Comparison of ENCODE assay signal across 8 cellular contexts in genomic region chr7:28020302-28020940, GRCh38.
DNase-seq lines count a peak whose midpoint lies in the region; ATAC-seq and TF ChIP-seq lines count a peak whose summit lies in the region.

No MANE protein-coding gene starts in this region.

- TF ChIP-seq EP300 in upper lobe of left lung (IDR thresholded peaks at IDR 0.05): no peak

- no peak overlapping the region for H3K4me3 ChIP-seq in muscle layer of colon (ENCODE audit: low read depth in 1 of 2, low read length in 2 of 2)
- H3K4me3 ChIP-seq in upper lobe of left lung: no peak overlapping the region

- no peak overlapping the region for H3K9ac ChIP-seq in muscle layer of colon (ENCODE audit: low read length)

- TF ChIP-seq POLR2A in erythroblast (IDR thresholded peaks at IDR 0.05; ENCODE audit: low read length) (no peak), upper lobe of left lung (IDR thresholded peaks at IDR 0.05) (no peak)

- DNase-seq in AG09319 (ENCODE audit: extremely low read depth, low read depth) (peak; percentile 54), GM13977 (ENCODE audit: low spot score) (peak; percentile 70), NCI-H345 (lab: John Stamatoyannopoulos, UW) (peak; percentile 71), erythroblast (lab: John Stamatoyannopoulos, UW) (peak; percentile 70 to 82), upper lobe of left lung (peak in 1 of 2 donors; percentile 47)
- DNase-seq in activated CD4-positive, alpha-beta T cell treated with anti-CD3 and anti-CD28 coated beads for 48 hours: peak; percentile 45

- in situ Hi-C loops in GM13977 (cut with MboI; ENCODE audit: low pct_unique_long_range_greater_than_20kb, low sequenced_read_pairs, unreplicated experiment): no loop called here

- ATAC-seq in HG03139 (IDR thresholded peaks at IDR 0.05; ENCODE audit: unreplicated experiment) (peak; percentile 75), upper lobe of left lung (ENCODE audit: low FRiP score in 2 of 2) (peak; percentile 83 to 92)

- no peaks in the 10 kb centered on the region for H3K27me3 ChIP-seq in muscle layer of colon (ENCODE audit: control insufficient read depth in 1 of 2, insufficient read depth in 2 of 2, low read length in 2 of 2)
- H3K27me3 ChIP-seq in upper lobe of left lung: no peaks in the 10 kb centered on the region

- H3K9me3 ChIP-seq in muscle layer of colon (ENCODE audit: low read length) (no peaks in the 10 kb centered on the region), upper lobe of left lung (no peaks in the 10 kb centered on the region)

- WGBS in upper lobe of left lung, 2 donors: 17 to 19% methylated on average over 12 of the region's 12 CpGs

- TF ChIP-seq CTCF in AG09319 (IDR thresholded peaks at IDR 0.05; ENCODE audit: low read depth, low read length) (peak; percentile 86), GM13977 (IDR thresholded peaks at IDR 0.05; ENCODE audit: extremely low read depth, insufficient read depth, missing control alignments) (peak; percentile 81), upper lobe of left lung (IDR thresholded peaks at IDR 0.05) (peak; percentile 60 to 89 (median 78))

- H3K27ac ChIP-seq in muscle layer of colon (ENCODE audit: low read depth, low read length) (peak overlapping the region; percentile 41), upper lobe of left lung (no peak overlapping the region)

- H3K36me3 ChIP-seq in muscle layer of colon (ENCODE audit: insufficient read depth, low read length) (no peaks in the 10 kb centered on the region), upper lobe of left lung (no peaks in the 10 kb centered on the region)

- H3K4me1 ChIP-seq in muscle layer of colon (ENCODE audit: insufficient read depth, low read length): peaks cover 79% of the 10 kb centered on the region
- H3K4me1 ChIP-seq in upper lobe of left lung: peaks cover 0 to 6% (median 1%) of the 10 kb centered on the region in 4 donors
